ENCODE assay signal across 7 cellular contexts in the genomic region with DNA sequence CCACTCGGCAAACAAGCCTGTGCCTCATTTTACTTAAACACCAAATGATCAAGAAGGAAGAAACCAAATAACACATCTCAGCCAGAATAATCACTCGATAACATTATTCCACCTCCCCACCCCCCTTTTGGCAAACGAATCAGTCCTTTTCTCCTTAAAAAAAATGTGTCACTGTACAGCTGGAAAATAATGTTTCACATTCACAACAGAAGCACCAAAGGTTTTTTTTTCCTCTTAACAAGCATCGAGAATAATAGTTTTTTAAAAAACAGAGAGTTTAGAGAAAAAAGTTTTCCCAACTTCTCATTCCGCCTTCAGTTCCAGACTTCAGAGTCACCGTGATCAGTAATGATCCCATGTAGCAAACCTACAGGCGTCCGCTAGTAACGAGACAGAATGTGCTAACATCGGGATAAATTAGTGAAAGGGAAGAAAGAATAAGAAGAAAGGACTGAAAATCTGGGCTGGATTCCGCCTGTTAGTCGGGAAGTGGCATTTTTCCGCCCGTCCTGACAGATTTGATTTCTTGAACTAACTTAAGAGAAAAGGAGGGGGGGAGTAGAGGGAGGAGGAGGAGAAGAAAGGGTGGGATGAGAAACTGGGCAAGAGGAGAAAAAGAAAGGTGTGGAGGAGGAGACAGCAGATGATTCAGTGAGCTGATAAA. TPM values are rescaled to one million over a fixed set of nuclear protein-coding genes. Genes with fewer than 3 reads are reported as not detected.
A peak's percentile ranks its signal among the peaks of the same experiment; 100 is the strongest.
DNase-seq lines count a peak whose midpoint lies in the region; FAIRE-seq and TF ChIP-seq lines count a peak whose summit lies in the region.

A gene with protein sequence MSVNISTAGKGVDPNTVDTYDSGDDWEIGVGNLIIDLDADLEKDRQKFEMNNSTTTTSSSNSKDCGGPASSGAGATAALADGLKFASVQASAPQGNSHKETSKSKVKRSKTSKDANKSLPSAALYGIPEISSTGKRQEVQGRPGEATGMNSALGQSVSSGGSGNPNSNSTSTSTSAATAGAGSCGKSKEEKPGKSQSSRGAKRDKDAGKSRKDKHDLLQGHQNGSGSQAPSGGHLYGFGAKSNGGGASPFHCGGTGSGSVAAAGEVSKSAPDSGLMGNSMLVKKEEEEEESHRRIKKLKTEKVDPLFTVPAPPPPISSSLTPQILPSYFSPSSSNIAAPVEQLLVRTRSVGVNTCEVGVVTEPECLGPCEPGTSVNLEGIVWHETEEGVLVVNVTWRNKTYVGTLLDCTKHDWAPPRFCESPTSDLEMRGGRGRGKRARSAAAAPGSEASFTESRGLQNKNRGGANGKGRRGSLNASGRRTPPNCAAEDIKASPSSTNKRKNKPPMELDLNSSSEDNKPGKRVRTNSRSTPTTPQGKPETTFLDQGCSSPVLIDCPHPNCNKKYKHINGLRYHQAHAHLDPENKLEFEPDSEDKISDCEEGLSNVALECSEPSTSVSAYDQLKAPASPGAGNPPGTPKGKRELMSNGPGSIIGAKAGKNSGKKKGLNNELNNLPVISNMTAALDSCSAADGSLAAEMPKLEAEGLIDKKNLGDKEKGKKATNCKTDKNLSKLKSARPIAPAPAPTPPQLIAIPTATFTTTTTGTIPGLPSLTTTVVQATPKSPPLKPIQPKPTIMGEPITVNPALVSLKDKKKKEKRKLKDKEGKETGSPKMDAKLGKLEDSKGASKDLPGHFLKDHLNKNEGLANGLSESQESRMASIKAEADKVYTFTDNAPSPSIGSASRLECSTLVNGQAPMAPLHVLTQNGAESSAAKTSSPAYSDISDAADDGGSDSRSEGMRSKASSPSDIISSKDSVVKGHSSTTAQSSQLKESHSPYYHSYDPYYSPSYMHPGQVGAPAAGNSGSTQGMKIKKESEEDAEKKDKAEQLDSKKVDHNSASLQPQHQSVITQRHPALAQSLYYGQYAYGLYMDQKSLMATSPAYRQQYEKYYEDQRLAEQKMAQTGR (N-terminal part only) (minus strand): TSS at position 388 of the 664 bp plus-strand sequence. CDS start 1,650 bp downstream, outside the sequence.

- H3K4me3 Mint-ChIP-seq in brain = no peak within 1 kb of the TSS

- peak in 1 of 2 experiments; percentile 4 for TF ChIP-seq CTCF in brain (conservative IDR thresholded peaks at IDR 0.05)

- no peaks in the 10 kb centered on the region for H3K27me3 ChIP-seq in small intestine (ENCODE audit: control insufficient read depth in 2 of 2, insufficient read depth in 2 of 2, low read length in 2 of 2)

- H3K36me3 Mint-ChIP-seq in brain = no peaks in the 10 kb centered on the region

- no peaks in the 10 kb centered on the region for H3K36me3 ChIP-seq in small intestine (ENCODE audit: control insufficient read depth in 2 of 2, insufficient read depth in 2 of 2, low read length in 2 of 2)

- H3K27me3 Mint-ChIP-seq in brain = peaks cover 2% of the 10 kb centered on the region

- no peak within 1 kb of the TSS for H3K27ac Mint-ChIP-seq in brain

- no peak for TF ChIP-seq POLR2A in GM12892 (IDR thresholded peaks at IDR 0.05; ENCODE audit: low read depth, low read length)

- peak; percentile 42 for FAIRE-seq in GM12892 (lab: Jason Lieb, UNC)
- FAIRE-seq in small intestine (lab: Jason Lieb, UNC) = no peak

- WGBS in small intestine, 3 donors = 1 to 4% (median 3%) methylated on average over 14 of the region's 14 CpGs

- peaks cover 0 to 1% (median 0%) of the 10 kb centered on the region in 5 experiments for H3K9me3 Mint-ChIP-seq in brain

- DNase-seq in GM12892 (ENCODE audit: insufficient read length) (no peak), NCI-H526 (lab: John Stamatoyannopoulos, UW) (peak; percentile 24 to 29), islet precursor cell (peak; percentile 73), small intestine (peak; percentile 59), T-helper 9 cell (no peak)
- DNase-seq in activated effector memory CD4-positive, alpha-beta T cell treated with Interleukin-2 at 50 U/mL for 16 hours = no peak

- peaks cover 19% of the 10 kb centered on the region for H3K4me1 Mint-ChIP-seq in brain

- peak within 1 kb of the TSS; percentile 46 to 60 for H3K4me3 ChIP-seq in small intestine (ENCODE audit: low read depth in 1 of 2, low read length in 2 of 2)

- H3K4me1 ChIP-seq in small intestine (ENCODE audit: control insufficient read depth in 2 of 2, insufficient read depth in 1 of 2, low read depth in 1 of 2, low read length in 1 of 2) = peaks cover 0 to 4% of the 10 kb centered on the region in 2 donors

- H3K9me3 ChIP-seq in small intestine (ENCODE audit: control insufficient read depth, low read depth) = no peaks in the 10 kb centered on the region

- H3K27ac ChIP-seq in small intestine (ENCODE audit: low read depth in 1 of 2, low read length in 1 of 2) = peak within 1 kb of the TSS; percentile 67 to 90

RNA-seq across cellular contexts. Expression of the gene that starts here (rescaled TPM):
- polyA plus RNA-seq in GM12892 (2012; ENCODE audit: missing spikeins) = 12.9 TPM
- polyA plus RNA-seq in brain (ENCODE audit: insufficient read depth, low read depth, low replicate concordance) (15.6 TPM), small intestine (10 to 100 TPM in 2 of 3 donors, 1 to 10 TPM in 1; 5.7 to 13.7 (median 11.6) TPM)

Comparison
In these comparisons a context has a peak if more than half of its experiments do, and no peak if none do; other contexts are left out.
1. DNase-seq: peak in NCI-H526 (2 of 2), islet precursor cell (single experiment) and small intestine (single experiment); none in GM12892 (single experiment), activated effector memory CD4-positive, alpha-beta T cell treated with Interleukin-2 at 50 U/mL for 16 hours (single experiment) and T-helper 9 cell (single experiment).